In the genomic region with DNA sequence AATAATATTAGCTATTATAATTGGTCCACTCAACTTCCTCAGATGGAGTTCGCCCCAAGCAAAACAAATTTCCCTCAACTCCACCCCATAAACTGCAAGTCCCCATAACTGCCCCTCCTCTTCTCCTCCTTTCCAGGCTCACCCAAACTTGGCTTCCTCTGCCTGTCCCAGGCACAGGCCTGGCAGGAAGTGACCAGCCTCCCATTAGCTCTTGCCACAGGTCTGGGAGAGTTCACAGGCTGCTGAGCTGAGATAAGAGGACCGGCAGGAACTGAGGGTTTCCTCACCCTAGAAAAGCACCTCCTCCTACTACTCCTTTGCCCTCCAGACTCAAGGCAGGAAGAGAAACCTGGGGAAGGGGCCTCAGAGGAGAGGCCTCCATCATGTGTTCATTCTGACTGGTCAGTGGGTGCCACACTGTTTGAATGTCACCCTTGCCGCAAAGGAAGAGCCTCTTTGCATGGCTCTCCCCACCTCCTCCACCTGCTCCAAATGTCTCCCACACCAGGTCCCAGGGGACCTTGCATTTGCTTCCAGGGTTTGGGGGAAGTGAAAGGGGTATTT, we compare ENCODE assay signal across 1 cellular context.
A peak's percentile ranks its signal among the peaks of the same experiment; 100 is the strongest.
TF ChIP-seq lines count a peak whose summit lies in the region.

No MANE protein-coding gene starts in this region.

TF ChIP-seq in K562, 482 proteins besides CTCF, POLR2A, EP300 and RAD21 (continued from another document and continues in another):
- TF ChIP-seq, protein P1, sequence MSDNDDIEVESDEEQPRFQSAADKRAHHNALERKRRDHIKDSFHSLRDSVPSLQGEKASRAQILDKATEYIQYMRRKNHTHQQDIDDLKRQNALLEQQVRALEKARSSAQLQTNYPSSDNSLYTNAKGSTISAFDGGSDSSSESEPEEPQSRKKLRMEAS (CRISPR knock-in tag; IDR thresholded peaks at IDR 0.05), result peak; percentile 44; the same call in 1 of the 2 replicates
- TF ChIP-seq FOXP1 (CRISPR knock-in tag; IDR thresholded peaks at IDR 0.05), result 0 out of 2 replicates have a peak, but pooled peaks have one; percentile 11
- TF ChIP-seq SUPT5H (IDR thresholded peaks at IDR 0.05), result no peak; the same call in 1 of the 2 replicates
- no peak for TF ChIP-seq PTRF (tag; IDR thresholded peaks at IDR 0.05)
- TF ChIP-seq MAZ (CRISPR knock-in tag; conservative IDR thresholded peaks at IDR 0.05 in 1 of 2, IDR thresholded peaks at IDR 0.05 in 1 of 2), result peak; percentile 81 to 85
- TF ChIP-seq, protein P2, sequence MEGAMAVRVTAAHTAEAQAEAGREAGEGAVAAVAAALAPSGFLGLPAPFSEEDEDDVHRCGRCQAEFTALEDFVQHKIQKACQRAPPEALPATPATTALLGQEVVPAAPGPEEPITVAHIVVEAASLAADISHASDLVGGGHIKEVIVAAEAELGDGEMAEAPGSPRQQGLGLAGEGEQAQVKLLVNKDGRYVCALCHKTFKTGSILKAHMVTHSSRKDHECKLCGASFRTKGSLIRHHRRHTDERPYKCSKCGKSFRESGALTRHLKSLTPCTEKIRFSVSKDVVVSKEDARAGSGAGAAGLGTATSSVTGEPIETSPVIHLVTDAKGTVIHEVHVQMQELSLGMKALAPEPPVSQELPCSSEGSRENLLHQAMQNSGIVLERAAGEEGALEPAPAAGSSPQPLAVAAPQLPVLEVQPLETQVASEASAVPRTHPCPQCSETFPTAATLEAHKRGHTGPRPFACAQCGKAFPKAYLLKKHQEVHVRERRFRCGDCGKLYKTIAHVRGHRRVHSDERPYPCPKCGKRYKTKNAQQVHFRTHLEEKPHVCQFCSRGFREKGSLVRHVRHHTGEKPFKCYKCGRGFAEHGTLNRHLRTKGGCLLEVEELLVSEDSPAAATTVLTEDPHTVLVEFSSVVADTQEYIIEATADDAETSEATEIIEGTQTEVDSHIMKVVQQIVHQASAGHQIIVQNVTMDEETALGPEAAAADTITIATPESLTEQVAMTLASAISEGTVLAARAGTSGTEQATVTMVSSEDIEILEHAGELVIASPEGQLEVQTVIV (CRISPR knock-in tag; IDR thresholded peaks at IDR 0.05; ENCODE audit: borderline replicate concordance), result no peak
- TF ChIP-seq, protein P3, sequence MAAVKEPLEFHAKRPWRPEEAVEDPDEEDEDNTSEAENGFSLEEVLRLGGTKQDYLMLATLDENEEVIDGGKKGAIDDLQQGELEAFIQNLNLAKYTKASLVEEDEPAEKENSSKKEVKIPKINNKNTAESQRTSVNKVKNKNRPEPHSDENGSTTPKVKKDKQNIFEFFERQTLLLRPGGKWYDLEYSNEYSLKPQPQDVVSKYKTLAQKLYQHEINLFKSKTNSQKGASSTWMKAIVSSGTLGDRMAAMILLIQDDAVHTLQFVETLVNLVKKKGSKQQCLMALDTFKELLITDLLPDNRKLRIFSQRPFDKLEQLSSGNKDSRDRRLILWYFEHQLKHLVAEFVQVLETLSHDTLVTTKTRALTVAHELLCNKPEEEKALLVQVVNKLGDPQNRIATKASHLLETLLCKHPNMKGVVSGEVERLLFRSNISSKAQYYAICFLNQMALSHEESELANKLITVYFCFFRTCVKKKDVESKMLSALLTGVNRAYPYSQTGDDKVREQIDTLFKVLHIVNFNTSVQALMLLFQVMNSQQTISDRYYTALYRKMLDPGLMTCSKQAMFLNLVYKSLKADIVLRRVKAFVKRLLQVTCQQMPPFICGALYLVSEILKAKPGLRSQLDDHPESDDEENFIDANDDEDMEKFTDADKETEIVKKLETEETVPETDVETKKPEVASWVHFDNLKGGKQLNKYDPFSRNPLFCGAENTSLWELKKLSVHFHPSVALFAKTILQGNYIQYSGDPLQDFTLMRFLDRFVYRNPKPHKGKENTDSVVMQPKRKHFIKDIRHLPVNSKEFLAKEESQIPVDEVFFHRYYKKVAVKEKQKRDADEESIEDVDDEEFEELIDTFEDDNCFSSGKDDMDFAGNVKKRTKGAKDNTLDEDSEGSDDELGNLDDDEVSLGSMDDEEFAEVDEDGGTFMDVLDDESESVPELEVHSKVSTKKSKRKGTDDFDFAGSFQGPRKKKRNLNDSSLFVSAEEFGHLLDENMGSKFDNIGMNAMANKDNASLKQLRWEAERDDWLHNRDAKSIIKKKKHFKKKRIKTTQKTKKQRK (IDR thresholded peaks at IDR 0.05; ENCODE audit: borderline replicate concordance, low read depth, low read length), result no peak
- TF ChIP-seq ZNF583 (CRISPR knock-in tag; IDR thresholded peaks at IDR 0.05), result peak; percentile 88
- TF ChIP-seq ARID1B (IDR thresholded peaks at IDR 0.05), result peak; percentile 99
- TF ChIP-seq, protein P4, sequence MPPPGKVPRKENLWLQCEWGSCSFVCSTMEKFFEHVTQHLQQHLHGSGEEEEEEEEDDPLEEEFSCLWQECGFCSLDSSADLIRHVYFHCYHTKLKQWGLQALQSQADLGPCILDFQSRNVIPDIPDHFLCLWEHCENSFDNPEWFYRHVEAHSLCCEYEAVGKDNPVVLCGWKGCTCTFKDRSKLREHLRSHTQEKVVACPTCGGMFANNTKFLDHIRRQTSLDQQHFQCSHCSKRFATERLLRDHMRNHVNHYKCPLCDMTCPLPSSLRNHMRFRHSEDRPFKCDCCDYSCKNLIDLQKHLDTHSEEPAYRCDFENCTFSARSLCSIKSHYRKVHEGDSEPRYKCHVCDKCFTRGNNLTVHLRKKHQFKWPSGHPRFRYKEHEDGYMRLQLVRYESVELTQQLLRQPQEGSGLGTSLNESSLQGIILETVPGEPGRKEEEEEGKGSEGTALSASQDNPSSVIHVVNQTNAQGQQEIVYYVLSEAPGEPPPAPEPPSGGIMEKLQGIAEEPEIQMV (tag; conservative IDR thresholded peaks at IDR 0.05; ENCODE audit: low read depth), result no peak
- TF ChIP-seq CBFA2T3 (IDR thresholded peaks at IDR 0.05), result peak; percentile 97
- TF ChIP-seq ZNF507 (tag; conservative IDR thresholded peaks at IDR 0.05), result no peak
- TF ChIP-seq ZNF445 (CRISPR knock-in tag; IDR thresholded peaks at IDR 0.05; ENCODE audit: low read depth), result no peak
- TF ChIP-seq DACH1 (IDR thresholded peaks at IDR 0.05; ENCODE audit: partially characterized antibody), result peak; percentile 91
- no peak for TF ChIP-seq NCOA4 (IDR thresholded peaks at IDR 0.05; ENCODE audit: partially characterized antibody)
- TF ChIP-seq ADNP (tag; IDR thresholded peaks at IDR 0.05), result no peak
- TF ChIP-seq ZBTB8A (IDR thresholded peaks at IDR 0.05; ENCODE audit: partially characterized antibody), result no peak
- TF ChIP-seq, protein P5, sequence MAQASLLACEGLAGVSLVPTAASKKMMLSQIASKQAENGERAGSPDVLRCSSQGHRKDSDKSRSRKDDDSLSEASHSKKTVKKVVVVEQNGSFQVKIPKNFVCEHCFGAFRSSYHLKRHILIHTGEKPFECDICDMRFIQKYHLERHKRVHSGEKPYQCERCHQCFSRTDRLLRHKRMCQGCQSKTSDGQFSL (CRISPR knock-in tag; IDR thresholded peaks at IDR 0.05), result no peak
- TF ChIP-seq, protein P5 (tag; IDR thresholded peaks at IDR 0.05), result no peak
- TF ChIP-seq, protein P6, sequence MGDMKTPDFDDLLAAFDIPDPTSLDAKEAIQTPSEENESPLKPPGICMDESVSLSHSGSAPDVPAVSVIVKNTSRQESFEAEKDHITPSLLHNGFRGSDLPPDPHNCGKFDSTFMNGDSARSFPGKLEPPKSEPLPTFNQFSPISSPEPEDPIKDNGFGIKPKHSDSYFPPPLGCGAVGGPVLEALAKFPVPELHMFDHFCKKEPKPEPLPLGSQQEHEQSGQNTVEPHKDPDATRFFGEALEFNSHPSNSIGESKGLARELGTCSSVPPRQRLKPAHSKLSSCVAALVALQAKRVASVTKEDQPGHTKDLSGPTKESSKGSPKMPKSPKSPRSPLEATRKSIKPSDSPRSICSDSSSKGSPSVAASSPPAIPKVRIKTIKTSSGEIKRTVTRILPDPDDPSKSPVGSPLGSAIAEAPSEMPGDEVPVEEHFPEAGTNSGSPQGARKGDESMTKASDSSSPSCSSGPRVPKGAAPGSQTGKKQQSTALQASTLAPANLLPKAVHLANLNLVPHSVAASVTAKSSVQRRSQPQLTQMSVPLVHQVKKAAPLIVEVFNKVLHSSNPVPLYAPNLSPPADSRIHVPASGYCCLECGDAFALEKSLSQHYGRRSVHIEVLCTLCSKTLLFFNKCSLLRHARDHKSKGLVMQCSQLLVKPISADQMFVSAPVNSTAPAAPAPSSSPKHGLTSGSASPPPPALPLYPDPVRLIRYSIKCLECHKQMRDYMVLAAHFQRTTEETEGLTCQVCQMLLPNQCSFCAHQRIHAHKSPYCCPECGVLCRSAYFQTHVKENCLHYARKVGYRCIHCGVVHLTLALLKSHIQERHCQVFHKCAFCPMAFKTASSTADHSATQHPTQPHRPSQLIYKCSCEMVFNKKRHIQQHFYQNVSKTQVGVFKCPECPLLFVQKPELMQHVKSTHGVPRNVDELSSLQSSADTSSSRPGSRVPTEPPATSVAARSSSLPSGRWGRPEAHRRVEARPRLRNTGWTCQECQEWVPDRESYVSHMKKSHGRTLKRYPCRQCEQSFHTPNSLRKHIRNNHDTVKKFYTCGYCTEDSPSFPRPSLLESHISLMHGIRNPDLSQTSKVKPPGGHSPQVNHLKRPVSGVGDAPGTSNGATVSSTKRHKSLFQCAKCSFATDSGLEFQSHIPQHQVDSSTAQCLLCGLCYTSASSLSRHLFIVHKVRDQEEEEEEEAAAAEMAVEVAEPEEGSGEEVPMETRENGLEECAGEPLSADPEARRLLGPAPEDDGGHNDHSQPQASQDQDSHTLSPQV (IDR thresholded peaks at IDR 0.05), result peak; percentile 98
- TF ChIP-seq, protein P7, sequence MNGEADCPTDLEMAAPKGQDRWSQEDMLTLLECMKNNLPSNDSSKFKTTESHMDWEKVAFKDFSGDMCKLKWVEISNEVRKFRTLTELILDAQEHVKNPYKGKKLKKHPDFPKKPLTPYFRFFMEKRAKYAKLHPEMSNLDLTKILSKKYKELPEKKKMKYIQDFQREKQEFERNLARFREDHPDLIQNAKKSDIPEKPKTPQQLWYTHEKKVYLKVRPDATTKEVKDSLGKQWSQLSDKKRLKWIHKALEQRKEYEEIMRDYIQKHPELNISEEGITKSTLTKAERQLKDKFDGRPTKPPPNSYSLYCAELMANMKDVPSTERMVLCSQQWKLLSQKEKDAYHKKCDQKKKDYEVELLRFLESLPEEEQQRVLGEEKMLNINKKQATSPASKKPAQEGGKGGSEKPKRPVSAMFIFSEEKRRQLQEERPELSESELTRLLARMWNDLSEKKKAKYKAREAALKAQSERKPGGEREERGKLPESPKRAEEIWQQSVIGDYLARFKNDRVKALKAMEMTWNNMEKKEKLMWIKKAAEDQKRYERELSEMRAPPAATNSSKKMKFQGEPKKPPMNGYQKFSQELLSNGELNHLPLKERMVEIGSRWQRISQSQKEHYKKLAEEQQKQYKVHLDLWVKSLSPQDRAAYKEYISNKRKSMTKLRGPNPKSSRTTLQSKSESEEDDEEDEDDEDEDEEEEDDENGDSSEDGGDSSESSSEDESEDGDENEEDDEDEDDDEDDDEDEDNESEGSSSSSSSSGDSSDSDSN (IDR thresholded peaks at IDR 0.05; ENCODE audit: borderline replicate concordance in 1 of 2, low read depth in 2 of 2, low read length in 2 of 2), result peak in 1 of 2 experiments; percentile 83; a peak in 2 of 4 replicates
- peak; percentile 81 to 91 for TF ChIP-seq RCOR1 (IDR thresholded peaks at IDR 0.05; ENCODE audit: borderline replicate concordance in 1 of 2, low read depth in 2 of 2, low read length in 2 of 2)
- TF ChIP-seq GABPA (tag; conservative IDR thresholded peaks at IDR 0.05; ENCODE audit: low read depth), result peak; percentile 86
- TF ChIP-seq NBN (IDR thresholded peaks at IDR 0.05; ENCODE audit: low read depth), result peak; percentile 94
- TF ChIP-seq NFE2L1 (tag; IDR thresholded peaks at IDR 0.05; ENCODE audit: borderline replicate concordance, low read depth), result no peak
- no peak for TF ChIP-seq RBM22 (IDR thresholded peaks at IDR 0.05; ENCODE audit: low read depth, low read length, poor library complexity, severe bottlenecking)
- TF ChIP-seq, protein P8, sequence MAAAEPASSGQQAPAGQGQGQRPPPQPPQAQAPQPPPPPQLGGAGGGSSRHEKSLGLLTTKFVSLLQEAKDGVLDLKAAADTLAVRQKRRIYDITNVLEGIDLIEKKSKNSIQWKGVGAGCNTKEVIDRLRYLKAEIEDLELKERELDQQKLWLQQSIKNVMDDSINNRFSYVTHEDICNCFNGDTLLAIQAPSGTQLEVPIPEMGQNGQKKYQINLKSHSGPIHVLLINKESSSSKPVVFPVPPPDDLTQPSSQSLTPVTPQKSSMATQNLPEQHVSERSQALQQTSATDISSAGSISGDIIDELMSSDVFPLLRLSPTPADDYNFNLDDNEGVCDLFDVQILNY (CRISPR knock-in tag; IDR thresholded peaks at IDR 0.05), result no peak
- no peak for TF ChIP-seq BRF1 (IDR thresholded peaks at IDR 0.05; ENCODE audit: borderline replicate concordance, extremely low read depth, insufficient read length)
- TF ChIP-seq CBFB (CRISPR knock-in tag; IDR thresholded peaks at IDR 0.05), result no peak
- TF ChIP-seq, protein P9, sequence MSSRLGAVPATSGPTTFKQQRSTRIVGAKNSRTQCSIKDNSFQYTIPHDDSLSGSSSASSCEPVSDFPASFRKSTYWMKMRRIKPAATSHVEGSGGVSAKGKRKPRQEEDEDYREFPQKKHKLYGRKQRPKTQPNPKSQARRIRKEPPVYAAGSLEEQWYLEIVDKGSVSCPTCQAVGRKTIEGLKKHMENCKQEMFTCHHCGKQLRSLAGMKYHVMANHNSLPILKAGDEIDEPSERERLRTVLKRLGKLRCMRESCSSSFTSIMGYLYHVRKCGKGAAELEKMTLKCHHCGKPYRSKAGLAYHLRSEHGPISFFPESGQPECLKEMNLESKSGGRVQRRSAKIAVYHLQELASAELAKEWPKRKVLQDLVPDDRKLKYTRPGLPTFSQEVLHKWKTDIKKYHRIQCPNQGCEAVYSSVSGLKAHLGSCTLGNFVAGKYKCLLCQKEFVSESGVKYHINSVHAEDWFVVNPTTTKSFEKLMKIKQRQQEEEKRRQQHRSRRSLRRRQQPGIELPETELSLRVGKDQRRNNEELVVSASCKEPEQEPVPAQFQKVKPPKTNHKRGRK (tag; IDR thresholded peaks at IDR 0.05), result no peak
- TF ChIP-seq, protein P10, sequence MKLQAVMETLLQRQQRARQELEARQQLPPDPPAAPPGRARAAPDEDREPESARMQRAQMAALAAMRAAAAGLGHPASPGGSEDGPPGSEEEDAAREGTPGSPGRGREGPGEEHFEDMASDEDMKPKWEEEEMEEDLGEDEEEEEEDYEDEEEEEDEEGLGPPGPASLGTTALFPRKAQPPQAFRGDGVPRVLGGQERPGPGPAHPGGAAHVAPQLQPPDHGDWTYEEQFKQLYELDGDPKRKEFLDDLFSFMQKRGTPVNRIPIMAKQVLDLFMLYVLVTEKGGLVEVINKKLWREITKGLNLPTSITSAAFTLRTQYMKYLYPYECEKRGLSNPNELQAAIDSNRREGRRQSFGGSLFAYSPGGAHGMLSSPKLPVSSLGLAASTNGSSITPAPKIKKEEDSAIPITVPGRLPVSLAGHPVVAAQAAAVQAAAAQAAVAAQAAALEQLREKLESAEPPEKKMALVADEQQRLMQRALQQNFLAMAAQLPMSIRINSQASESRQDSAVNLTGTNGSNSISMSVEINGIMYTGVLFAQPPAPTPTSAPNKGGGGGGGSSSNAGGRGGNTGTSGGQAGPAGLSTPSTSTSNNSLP (IDR thresholded peaks at IDR 0.05; ENCODE audit: borderline replicate concordance, low read depth, low read length), result no peak
- peak; percentile 86 for TF ChIP-seq SOX6 (IDR thresholded peaks at IDR 0.05)
- TF ChIP-seq MAFG (tag; conservative IDR thresholded peaks at IDR 0.05), result no peak
- no peak for TF ChIP-seq ZC3H8 (IDR thresholded peaks at IDR 0.05)
- TF ChIP-seq MXI1 (IDR thresholded peaks at IDR 0.05; ENCODE audit: low read depth, low read length), result no peak
- TF ChIP-seq ZNF124 (CRISPR knock-in tag; IDR thresholded peaks at IDR 0.05), result no peak
- no peak for TF ChIP-seq NR1H2 (CRISPR knock-in tag; IDR thresholded peaks at IDR 0.05)
- no peak for TF ChIP-seq EWSR1 (IDR thresholded peaks at IDR 0.05; ENCODE audit: borderline replicate concordance, low read depth, partially characterized antibody)
- TF ChIP-seq PRPF4 (IDR thresholded peaks at IDR 0.05; ENCODE audit: insufficient read depth, low read depth, low read length, poor library complexity, severe bottlenecking), result no peak
